15 cellular contexts compared by ENCODE assay signal in the genomic region with DNA sequence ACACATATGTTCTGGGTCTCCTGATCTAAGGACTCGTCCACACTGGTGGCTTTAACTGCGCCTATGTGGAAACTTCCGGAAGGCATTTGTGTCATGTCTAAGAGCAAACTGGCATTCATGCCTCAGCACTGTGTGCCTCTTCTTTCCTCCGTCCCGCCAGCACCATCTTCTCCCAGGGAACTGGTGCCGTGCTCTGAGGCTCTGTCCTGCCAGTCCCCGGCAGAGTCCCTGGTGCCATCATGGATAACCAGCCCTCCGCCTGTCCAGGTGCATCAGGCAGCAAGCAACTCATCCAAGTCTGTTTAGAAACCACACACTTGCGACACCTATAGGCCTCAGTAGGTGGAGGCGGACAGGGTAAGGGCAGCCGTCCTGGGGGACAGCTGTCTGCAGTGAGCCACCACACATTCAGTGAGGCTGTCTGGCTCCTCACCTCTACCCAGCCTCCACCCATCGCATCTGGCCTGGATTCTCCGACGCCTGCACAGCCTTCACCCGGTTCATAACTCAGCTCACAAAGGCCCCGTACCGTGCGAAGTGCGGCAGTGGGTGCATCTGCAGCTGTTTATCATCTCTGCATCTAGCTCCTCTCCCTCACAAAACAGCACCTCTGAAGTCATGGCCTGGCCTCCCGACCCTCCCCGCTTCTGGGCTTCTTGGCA.
DNase-seq lines count a peak whose midpoint lies in the region; ATAC-seq and TF ChIP-seq lines count a peak whose summit lies in the region.
"Had no signal": no experiment of that assay in that cellular context is flagged by ENCODE, and none has a peak within 500 bp of the region (broad histone marks: within the 10 kb centered on the region; RNA-seq: fewer than 3 reads in every experiment).

No MANE protein-coding gene starts in this region.

- CTCF ChIA-PET in OCI-LY7 (lab: Charles Lee; ENCODE audit: unreplicated experiment): interaction anchor here (0.6 to 2.0 kb wide), 6 partner anchors 10 to 70 kb away, joined by 3 to 13 read pairs (median 5); no protein-coding TSS in a partner anchor

- intact Hi-C loops in cardiac septum (cut with DNase I) (no loop called here), left cardiac atrium (cut with DNase I) (no loop called here), OCI-LY7 (cut with micrococcal nuclease; ENCODE audit: unreplicated experiment) (loop anchor here (1.0 to 5.0 kb wide), 3 partner anchors 15 to 159 kb away; no protein-coding TSS in a partner anchor), upper lobe of right lung (cut with DNase I) (no loop called here)

- H2AFZ ChIP-seq in OCI-LY7 (ENCODE audit: low read length): peak overlapping the region; percentile 59; the same call in 1 of the 2 replicates

- TF ChIP-seq CTCF in OCI-LY7 (conservative IDR thresholded peaks at IDR 0.05; ENCODE audit: low read length) (peak; percentile 88), upper lobe of right lung (IDR thresholded peaks at IDR 0.05) (no peak)

- H3K4me1 ChIP-seq in OCI-LY7 (ENCODE audit: insufficient read depth, low read length, poor library complexity, severe bottlenecking) (peaks cover 59% of the 10 kb centered on the region), upper lobe of right lung (no peaks in the 10 kb centered on the region)
- H3K4me1 ChIP-seq: adrenal gland had no signal

- peak overlapping the region; percentile 63 for H3K4me2 ChIP-seq in OCI-LY7 (ENCODE audit: low read length)

- H3K4me3 ChIP-seq in OCI-LY7 (ENCODE audit: low read depth, low read length, poor library complexity, severe bottlenecking) (peak overlapping the region; percentile 24), upper lobe of right lung (no peak overlapping the region)
- H3K4me3 ChIP-seq: adrenal gland had no signal

- POLR2A ChIA-PET in OCI-LY7 (lab: Charles Lee): interaction anchor here (0.7 to 6.7 kb wide), 4 partner anchors 8 to 122 kb away, joined by 3 to 136 read pairs (median 4); no protein-coding TSS in a partner anchor

- no peaks in the 10 kb centered on the region for H3K27me3 ChIP-seq in upper lobe of right lung
- H3K27me3 ChIP-seq: adrenal gland had no signal

- H3K9me2 ChIP-seq in OCI-LY7 (ENCODE audit: insufficient read depth, low read length): no peaks in the 10 kb centered on the region

- H3K9me3 ChIP-seq in OCI-LY7 (ENCODE audit: low read length) (no peaks in the 10 kb centered on the region), upper lobe of right lung (no peaks in the 10 kb centered on the region)
- H3K9me3 ChIP-seq: adrenal gland had no signal

- peak; percentile 70 for DNase-seq in cardiac septum (ENCODE audit: low spot score)
- no peak for DNase-seq in left cardiac atrium
- DNase-seq in OCI-LY7 (ENCODE audit: low spot score): peak; percentile 87
- peak; percentile 54 for DNase-seq in iPS-NIHi7 (ENCODE audit: extremely low spot score)
- peak; percentile 48 for DNase-seq in upper lobe of right lung
- DNase-seq in activated CD4-positive, alpha-beta T cell treated with anti-CD3 and anti-CD28 coated beads for 4 hours: no peak
- DNase-seq: ACHN; effector memory CD8-positive, alpha-beta T cell; kidney glomerular epithelial cell; NCI-H1092; occipital lobe had no signal

- H3K79me2 ChIP-seq in OCI-LY7 (ENCODE audit: insufficient read depth, low read depth, low read length): no peaks in the 10 kb centered on the region

- no peaks in the 10 kb centered on the region for H3K36me3 ChIP-seq in OCI-LY7 (ENCODE audit: insufficient read depth, low read length)
- H3K36me3 ChIP-seq in upper lobe of right lung: no peaks in the 10 kb centered on the region
- H3K36me3 ChIP-seq: adrenal gland had no signal

- no TSS peak for BruUV-seq in OCI-LY7 (replicated peaks; lab: Mats Ljungman, UMichigan)

- no peak for ATAC-seq in left cardiac atrium
- ATAC-seq in upper lobe of right lung: no peak
- no peak for ATAC-seq in HG02623 (IDR thresholded peaks at IDR 0.05; ENCODE audit: unreplicated experiment)
- no peak for ATAC-seq in GM19023 (IDR thresholded peaks at IDR 0.05; ENCODE audit: unreplicated experiment)
- ATAC-seq: activated CD4-positive, CD25-positive, alpha-beta regulatory T cell treated with anti-CD3 and anti-CD28 coated beads, Interleukin-2, amount 50 U/mL, for 24 hours; effector memory CD8-positive, alpha-beta T cell had no signal

- H3K27ac ChIP-seq in OCI-LY7 (ENCODE audit: low read depth, low read length, poor library complexity, severe bottlenecking): peak overlapping the region; percentile 49
- H3K27ac ChIP-seq in upper lobe of right lung: no peak overlapping the region
- H3K27ac ChIP-seq: adrenal gland had no signal

- no peaks in the 10 kb centered on the region for H4K20me1 ChIP-seq in OCI-LY7 (ENCODE audit: insufficient read depth, low read length)

Comparison
In these comparisons a context has a peak if more than half of its experiments do, and no peak if none do; other contexts are left out.
1. DNase-seq: peak in cardiac septum (single experiment), OCI-LY7 (single experiment), iPS-NIHi7 (single experiment) and upper lobe of right lung (single experiment); none in left cardiac atrium (single experiment) and activated CD4-positive, alpha-beta T cell treated with anti-CD3 and anti-CD28 coated beads for 4 hours (0 of 2).